8 cellular contexts compared by ENCODE assay signal in genomic region chr16:89721644-89722391, GRCh38. TPM values are rescaled to one million over a fixed set of nuclear protein-coding genes. Genes with fewer than 3 reads are reported as not detected.
A peak's percentile ranks its signal among the peaks of the same experiment; 100 is the strongest.
DNase-seq lines count a peak whose midpoint lies in the region; ATAC-seq and TF ChIP-seq lines count a peak whose summit lies in the region.

No MANE protein-coding gene starts in this region.

- CTCF ChIA-PET in AG04449 (lab: Yijun Ruan, JAX): no interaction called here

- TF ChIP-seq CTCF in AG04449 (IDR thresholded peaks at IDR 0.05; ENCODE audit: insufficient read depth, low read length, missing control alignments): no peak
- no peak for TF ChIP-seq CTCF in retinal pigment epithelial cell (conservative IDR thresholded peaks at IDR 0.05; ENCODE audit: low read depth, low read length)

- DNase-seq in AG04449 (ENCODE audit: low read depth, low spot score) (no peak), SKM-1 (lab: John Stamatoyannopoulos, UW; ENCODE audit: unreplicated experiment) (peak; percentile 35), left cardiac atrium (peak; percentile 80), retinal pigment epithelial cell (ENCODE audit: low read depth) (no peak), DMS79 (lab: John Stamatoyannopoulos, UW) (no peak)
- DNase-seq in activated naive CD4-positive, alpha-beta T cell treated with anti-CD3 and anti-CD28 coated beads, Interleukin-2, amount 50 U/mL, for 72 hours (ENCODE audit: low spot score in 2 of 2): peak; percentile 72 to 83

- intact Hi-C loops in left cardiac atrium (cut with DNase I): no loop called here

- no peaks in the 10 kb centered on the region for H3K9me3 Mint-ChIP-seq in activated naive CD4-positive, alpha-beta T cell treated with anti-CD3 and anti-CD28 coated beads, Interleukin-2, amount 50 U/mL, for 72 hours

- ATAC-seq in GM18868 (IDR thresholded peaks at IDR 0.05; ENCODE audit: unreplicated experiment): peak; percentile 29
- peak; percentile 31 for ATAC-seq in HG03135 (IDR thresholded peaks at IDR 0.05; ENCODE audit: unreplicated experiment)
- ATAC-seq in activated naive CD4-positive, alpha-beta T cell treated with anti-CD3 and anti-CD28 coated beads, Interleukin-2, amount 50 U/mL, for 72 hours: peak; percentile 45 to 57
- peak; percentile 28 to 36 for ATAC-seq in left cardiac atrium

- H3K27ac Mint-ChIP-seq in activated naive CD4-positive, alpha-beta T cell treated with anti-CD3 and anti-CD28 coated beads, Interleukin-2, amount 50 U/mL, for 72 hours: peak overlapping the region in 1 of 2 donors; percentile 84

- POLR2A ChIA-PET in AG04449 (lab: Yijun Ruan, JAX): no interaction called here

- peaks cover 16 to 17% of the 10 kb centered on the region in 2 donors for H3K36me3 Mint-ChIP-seq in activated naive CD4-positive, alpha-beta T cell treated with anti-CD3 and anti-CD28 coated beads, Interleukin-2, amount 50 U/mL, for 72 hours

- H3K4me3 ChIP-seq in AG04449 (ENCODE audit: low read depth, low read length) (peak overlapping the region; percentile 83), retinal pigment epithelial cell (ENCODE audit: low read length) (peak overlapping the region; percentile 72)

RNA-seq across cellular contexts. Expression of gene ZNF276, which starts 0.5 kb away (rescaled TPM):
- total RNA-seq in activated naive CD4-positive, alpha-beta T cell treated with anti-CD3 and anti-CD28 coated beads, Interleukin-2, amount 50 U/mL, for 72 hours: 10 to 100 TPM; 18.1 to 28.3 TPM
- 10 to 100 TPM; 11.9 to 18.2 TPM for total RNA-seq in left cardiac atrium

RNA-seq across cellular contexts. Expression of gene VPS9D1, which starts 1.1 kb away (rescaled TPM):
- total RNA-seq in activated naive CD4-positive, alpha-beta T cell treated with anti-CD3 and anti-CD28 coated beads, Interleukin-2, amount 50 U/mL, for 72 hours: 1 to 10 TPM; 2.2 to 2.4 TPM
- total RNA-seq in left cardiac atrium: 10 to 100 TPM; 11.6 to 12.6 TPM

RNA-seq across cellular contexts. Expression of gene SPATA2L, which starts 20.3 kb away (rescaled TPM):
- total RNA-seq in activated naive CD4-positive, alpha-beta T cell treated with anti-CD3 and anti-CD28 coated beads, Interleukin-2, amount 50 U/mL, for 72 hours: 1 to 10 TPM; 1.3 to 7.0 TPM
- 1 to 10 TPM; 4.5 to 7.1 TPM for total RNA-seq in left cardiac atrium

RNA-seq across cellular contexts. Expression of gene CDK10, which starts 35.3 kb away (rescaled TPM):
- total RNA-seq in activated naive CD4-positive, alpha-beta T cell treated with anti-CD3 and anti-CD28 coated beads, Interleukin-2, amount 50 U/mL, for 72 hours: 100 to 1,000 TPM in 1 of 2 donors, 10 to 100 TPM in 1; 97.3 to 151 TPM
- 10 to 100 TPM; 22.6 to 28.0 TPM for total RNA-seq in left cardiac atrium

Comparison
In these comparisons a context has a peak if more than half of its experiments do, and no peak if none do; other contexts are left out.
1. DNase-seq: peak in SKM-1 (single experiment), activated naive CD4-positive, alpha-beta T cell treated with anti-CD3 and anti-CD28 coated beads, Interleukin-2, amount 50 U/mL, for 72 hours (2 of 2) and left cardiac atrium (single experiment); none in AG04449 (single experiment), retinal pigment epithelial cell (single experiment) and DMS79 (single experiment).
2. Peak in every context shown above with its lines, with median percentiles within 50 percentile points of each other: ATAC-seq.